ENCODE assay signal across 11 cellular contexts in the genomic region with DNA sequence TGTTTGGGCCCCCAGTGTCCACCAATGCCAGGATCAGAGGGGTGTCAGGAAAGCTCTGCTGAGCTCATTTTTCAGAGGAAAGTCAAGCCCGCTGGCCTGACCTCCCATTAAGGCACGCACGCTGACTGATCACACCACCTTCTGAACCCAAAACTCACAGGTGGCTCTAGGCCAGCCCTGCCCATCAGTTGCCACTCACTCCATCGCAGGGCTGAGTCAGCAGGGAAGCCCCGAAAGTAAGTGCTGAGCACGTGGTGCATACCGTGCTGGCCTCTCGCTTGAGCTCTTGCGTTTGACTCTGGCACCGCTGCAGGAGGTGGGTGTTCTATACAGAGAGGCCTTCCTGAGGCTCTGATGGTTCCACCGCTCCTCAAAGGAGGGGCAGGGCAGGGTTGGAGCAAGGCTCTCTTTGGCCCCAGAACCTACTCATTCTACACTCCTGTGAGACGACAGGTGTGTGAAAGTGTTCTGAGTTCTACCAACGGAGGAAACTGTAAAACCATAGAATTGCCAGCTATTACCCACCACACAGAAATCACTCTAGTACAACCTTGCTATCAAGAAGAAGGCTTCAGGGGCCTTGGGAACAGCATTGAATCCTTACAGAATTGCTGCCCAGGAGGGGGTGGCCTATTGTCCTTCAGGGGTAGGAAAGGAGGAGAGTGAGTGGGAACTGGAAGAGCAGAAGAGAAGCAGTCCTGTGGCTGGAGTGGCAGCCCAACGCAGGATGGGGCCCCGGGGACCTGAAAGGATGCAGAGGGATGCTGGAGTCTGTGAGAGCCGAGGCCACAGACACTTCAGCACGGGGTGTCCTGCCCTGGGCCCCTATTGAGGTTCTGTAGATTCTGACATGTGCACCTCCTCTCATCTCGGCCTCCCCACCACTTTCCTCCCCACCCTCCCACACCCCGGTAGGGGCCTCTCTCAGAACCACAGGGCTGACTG.
DNase-seq lines count a peak whose midpoint lies in the region; ATAC-seq and TF ChIP-seq lines count a peak whose summit lies in the region.
"Had no signal": no experiment of that assay in that cellular context is flagged by ENCODE, and none has a peak within 500 bp of the region (broad histone marks: within the 10 kb centered on the region; RNA-seq: fewer than 3 reads in every experiment).

No MANE protein-coding gene starts in this region.

- POLR2A ChIA-PET in naive thymus-derived CD8-positive, alpha-beta T cell (lab: Charles Lee), result no interaction called here

- peak; percentile 31 to 34 for DNase-seq in activated CD4-positive, alpha-beta T cell treated with anti-CD3 and anti-CD28 coated beads, Interleukin-2, amount 50 U/mL, for 48 hours
- DNase-seq in activated CD4-positive, alpha-beta T cell treated with anti-CD3 and anti-CD28 coated beads for 1 hour, result no peak
- DNase-seq in natural killer cell, result no peak
- no peak for DNase-seq in naive thymus-derived CD8-positive, alpha-beta T cell
- no peak for DNase-seq in tibial artery
- no peak for DNase-seq in NCI-H774 (lab: John Stamatoyannopoulos, UW)
- DNase-seq: endodermal cell, NCI-H2029 had no signal

- no peak overlapping the region for H3K27ac ChIP-seq in tibial artery
- H3K27ac ChIP-seq: A549 had no signal

- H3K4me3 ChIP-seq in tibial artery, result no peak overlapping the region
- H3K4me3 ChIP-seq: A549 had no signal

- intact Hi-C loops in natural killer cell (cut with micrococcal nuclease), result no loop called here
- intact Hi-C loops in tibial artery (cut with DNase I; ENCODE audit: low total_unique reads), result no loop called here

- no peaks in the 10 kb centered on the region for H3K27me3 Mint-ChIP-seq in natural killer cell (ENCODE audit: low read depth in 2 of 2)
- H3K27me3 Mint-ChIP-seq in naive thymus-derived CD8-positive, alpha-beta T cell, result no peaks in the 10 kb centered on the region

- H3K9me3 Mint-ChIP-seq in natural killer cell, result no peaks in the 10 kb centered on the region
- no peaks in the 10 kb centered on the region for H3K9me3 Mint-ChIP-seq in naive thymus-derived CD8-positive, alpha-beta T cell
- H3K9me3 Mint-ChIP-seq: endodermal cell had no signal

- no peak overlapping the region for H3K4me3 Mint-ChIP-seq in natural killer cell
- H3K4me3 Mint-ChIP-seq in naive thymus-derived CD8-positive, alpha-beta T cell, result peak overlapping the region in 1 of 10 donors; percentile 4
- H3K4me3 Mint-ChIP-seq: endodermal cell had no signal

- H3K27ac Mint-ChIP-seq in natural killer cell, result peak overlapping the region in 1 of 2 donors; percentile 36
- H3K27ac Mint-ChIP-seq in naive thymus-derived CD8-positive, alpha-beta T cell, result peak overlapping the region in 3 of 10 donors; percentile 23 to 88 (median 37)
- H3K27ac Mint-ChIP-seq: endodermal cell had no signal

- no peaks in the 10 kb centered on the region for H3K27me3 ChIP-seq in tibial artery

- peaks cover 10 to 30% of the 10 kb centered on the region in 2 donors for H3K4me1 Mint-ChIP-seq in natural killer cell
- H3K4me1 Mint-ChIP-seq in naive thymus-derived CD8-positive, alpha-beta T cell, result peaks cover 0 to 7% (median 2%) of the 10 kb centered on the region in 4 donors
- H3K4me1 Mint-ChIP-seq: endodermal cell had no signal

- TF ChIP-seq CTCF in natural killer cell (IDR thresholded peaks at IDR 0.05), result no peak
- TF ChIP-seq CTCF in tibial artery (IDR thresholded peaks at IDR 0.05), result no peak

- no peaks in the 10 kb centered on the region for H3K36me3 ChIP-seq in tibial artery

- no peaks in the 10 kb centered on the region for H3K9me3 ChIP-seq in tibial artery
- H3K9me3 ChIP-seq: A549 had no signal

- H3K4me1 ChIP-seq in tibial artery, result no peaks in the 10 kb centered on the region
- H3K4me1 ChIP-seq: A549 had no signal

- no peaks in the 10 kb centered on the region for H3K36me3 Mint-ChIP-seq in natural killer cell
- no peaks in the 10 kb centered on the region for H3K36me3 Mint-ChIP-seq in naive thymus-derived CD8-positive, alpha-beta T cell

- peak; percentile 64 for ATAC-seq in GM19395 (IDR thresholded peaks at IDR 0.05; ENCODE audit: unreplicated experiment)
- peak; percentile 83 for ATAC-seq in HG03175 (IDR thresholded peaks at IDR 0.05; ENCODE audit: unreplicated experiment)
- peak in 2 of 3 donors; percentile 18 to 56 for ATAC-seq in natural killer cell
- no peak for ATAC-seq in naive thymus-derived CD8-positive, alpha-beta T cell
- ATAC-seq: A549 had no signal

Comparison
In these comparisons a context has a peak if more than half of its experiments do, and no peak if none do; other contexts are left out.
1. DNase-seq: peak in activated CD4-positive, alpha-beta T cell treated with anti-CD3 and anti-CD28 coated beads, Interleukin-2, amount 50 U/mL, for 48 hours (2 of 2); none in activated CD4-positive, alpha-beta T cell treated with anti-CD3 and anti-CD28 coated beads for 1 hour (single experiment), natural killer cell (single experiment), naive thymus-derived CD8-positive, alpha-beta T cell (0 of 10), tibial artery (0 of 2) and NCI-H774 (single experiment).
2. ATAC-seq: peak in GM19395 (single experiment), HG03175 (single experiment) and natural killer cell (2 of 3); none in naive thymus-derived CD8-positive, alpha-beta T cell (0 of 2).